10 cellular contexts compared by ENCODE assay signal in genomic region chr2:188974184-188974583, GRCh38. TPM values are rescaled to one million over a fixed set of nuclear protein-coding genes. Genes with fewer than 3 reads are reported as not detected.
A peak's percentile ranks its signal among the peaks of the same experiment; 100 is the strongest.
DNase-seq lines count a peak whose midpoint lies in the region; ATAC-seq and TF ChIP-seq lines count a peak whose summit lies in the region.
"Had no signal": no experiment of that assay in that cellular context is flagged by ENCODE, and none has a peak within 500 bp of the region (broad histone marks: within the 10 kb centered on the region; RNA-seq: fewer than 3 reads in every experiment).

Gene COL3A1 (plus strand): TSS chr2:188974373. CDS start chr2:188974490, 117 bp downstream.

- no peaks in the 10 kb centered on the region for H3K4me1 ChIP-seq in lower lobe of right lung

- H3K27me3 ChIP-seq in lower lobe of right lung (ENCODE audit: low read depth): no peaks in the 10 kb centered on the region

- no peak for TF ChIP-seq CTCF in HFFc6 (IDR thresholded peaks at IDR 0.05)
- TF ChIP-seq CTCF in lower lobe of right lung (IDR thresholded peaks at IDR 0.05): no peak
- TF ChIP-seq CTCF in subcutaneous adipose tissue (IDR thresholded peaks at IDR 0.05; ENCODE audit: low read depth): no peak

- H3K27ac Mint-ChIP-seq in HFFc6: peak within 1 kb of the TSS; percentile 85

- no peaks in the 10 kb centered on the region; the same call in none of the 2 replicates for H3K27me3 Mint-ChIP-seq in HFFc6 (ENCODE audit: insufficient read depth)

- intact Hi-C loops in lower lobe of right lung (cut with DNase I): no loop called here

- no peaks in the 10 kb centered on the region for H3K9me3 ChIP-seq in lower lobe of right lung

- no peaks in the 10 kb centered on the region for H3K9me3 Mint-ChIP-seq in HFFc6

- peaks cover 81% of the 10 kb centered on the region for H3K4me1 Mint-ChIP-seq in HFFc6 (ENCODE audit: low read depth)

- peak within 1 kb of the TSS; percentile 48 for H3K4me3 ChIP-seq in lower lobe of right lung

- H3K27ac ChIP-seq in lower lobe of right lung: peak within 1 kb of the TSS; percentile 42

- peaks cover 7% of the 10 kb centered on the region; the same call in 1 of the 2 replicates for H3K36me3 Mint-ChIP-seq in HFFc6 (ENCODE audit: low read depth)

- H3K4me3 Mint-ChIP-seq in HFFc6: peak within 1 kb of the TSS; percentile 98

- DNase-seq in HFFc6 (peak; percentile 52), dermis blood vessel endothelial cell (no peak), lower lobe of right lung (no peak), NCI-H1694 (lab: John Stamatoyannopoulos, UW) (no peak)
- no peak for DNase-seq in activated CD4-positive, CD25-positive, alpha-beta regulatory T cell (lab: John Stamatoyannopoulos, UW)
- DNase-seq: anterior cingulate cortex, nucleus accumbens had no signal

- no peak for ATAC-seq in lower lobe of right lung
- ATAC-seq in HG02981 (IDR thresholded peaks at IDR 0.05; ENCODE audit: unreplicated experiment): no peak
- no peak for ATAC-seq in GM21576 (IDR thresholded peaks at IDR 0.05; ENCODE audit: unreplicated experiment)

- no peaks in the 10 kb centered on the region for H3K36me3 ChIP-seq in lower lobe of right lung

RNA-seq across cellular contexts. Expression of gene COL3A1, which starts in this region (rescaled TPM):
- 100 to 1,000 TPM; 348 to 594 (median 356) TPM for total RNA-seq in HFFc6 (2021; fragmentation: NEBNext Ultra II Directional; extraction: Animal tissue kit (Norgen Biotek cat#: 25700))
- 4.2 and 10.9 TPM in 2 replicates for total RNA-seq in dermis blood vessel endothelial cell
- total RNA-seq in lower lobe of right lung: 187 TPM
- 100 to 1,000 TPM; 115 to 629 (median 242) TPM for total RNA-seq in subcutaneous adipose tissue
